8 cellular contexts compared by ENCODE assay signal in the genomic region with DNA sequence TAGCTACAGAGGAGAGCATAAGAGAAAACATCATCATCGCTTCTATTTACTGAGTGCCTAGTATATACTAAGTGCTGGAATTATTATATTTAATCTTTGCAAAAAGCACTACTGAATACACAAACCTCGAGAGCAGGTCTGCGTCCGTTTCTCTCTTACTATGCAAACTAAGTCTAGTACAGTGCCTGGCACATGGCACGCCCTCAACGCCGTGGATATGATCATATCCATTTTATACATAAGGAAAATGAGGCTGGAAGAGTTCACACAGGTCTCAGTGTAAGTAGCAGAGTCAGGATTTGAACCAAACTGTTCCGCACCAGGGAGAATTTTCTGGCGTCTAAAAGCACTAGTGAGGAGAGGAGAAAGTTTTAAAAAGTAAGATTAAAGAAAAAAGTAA. TPM values are rescaled to one million over a fixed set of nuclear protein-coding genes. Genes with fewer than 3 reads are reported as not detected.
DNase-seq lines count a peak whose midpoint lies in the region; ATAC-seq lines count a peak whose summit lies in the region.

No MANE protein-coding gene starts in this region.

- peak; percentile 54 for DNase-seq in activated CD4-positive, alpha-beta T cell treated with anti-CD3 and anti-CD28 coated beads, Interleukin-2, amount 10 ng/mL, durations not matched to agents 24 days and 14 days
- no peak for DNase-seq in activated CD4-positive, alpha-beta T cell treated with anti-CD3 and anti-CD28 coated beads, Interleukin-2, amount 50 U/mL, for 1 hour
- DNase-seq in activated CD4-positive, alpha-beta memory T cell treated with anti-CD3 and anti-CD28 coated beads, Interleukin-2, amount 10 ng/mL, durations not matched to agents 7 days and 5 days = no peak
- DNase-seq in T1000 (lab: John Stamatoyannopoulos, UW) (no peak), SIG-M5 treated with dmso at 0.1 percent for 504 hours (lab: John Stamatoyannopoulos, UW; ENCODE audit: unreplicated experiment) (no peak)

- ATAC-seq in HG03045 (IDR thresholded peaks at IDR 0.05; ENCODE audit: unreplicated experiment) = no peak

- H3K4me1 ChIP-seq in iPS-18a (ENCODE audit: control insufficient read depth, low read depth, low read length) (peaks cover 20% of the 10 kb centered on the region), stomach smooth muscle (ENCODE audit: control insufficient read depth, insufficient read depth, low read length) (peaks cover 44% of the 10 kb centered on the region)

- peak overlapping the region; percentile 99 for H3K4me3 Mint-ChIP-seq in activated CD4-positive, alpha-beta T cell treated with anti-CD3 and anti-CD28 coated beads, Interleukin-2, amount 10 ng/mL, durations not matched to agents 24 days and 14 days
- H3K4me3 Mint-ChIP-seq in activated CD4-positive, alpha-beta memory T cell treated with anti-CD3 and anti-CD28 coated beads, Interleukin-2, amount 10 ng/mL, durations not matched to agents 7 days and 5 days = peak overlapping the region; percentile 79

- H3K27me3 ChIP-seq in iPS-18a (ENCODE audit: control insufficient read depth, insufficient read depth, low read length) (peaks cover 46% of the 10 kb centered on the region), stomach smooth muscle (ENCODE audit: control insufficient read depth in 1 of 2, insufficient read depth in 2 of 2, low read length in 2 of 2) (no peaks in the 10 kb centered on the region)

- POLR2A ChIA-PET in activated CD4-positive, alpha-beta memory T cell treated with anti-CD3 and anti-CD28 coated beads, Interleukin-2, amount 10 ng/mL, durations not matched to agents 7 days and 5 days (lab: Charles Lee) = interaction anchor here (1.0 to 9.1 kb wide), 4 partner anchors 15 to 84 kb away, joined by 3 to 222 read pairs (median 4); partner anchors contain the start of genes MXI1 and SMNDC1

- H3K27ac Mint-ChIP-seq in activated CD4-positive, alpha-beta T cell treated with anti-CD3 and anti-CD28 coated beads, Interleukin-2, amount 10 ng/mL, durations not matched to agents 24 days and 14 days = peak overlapping the region; percentile 88
- H3K27ac Mint-ChIP-seq in activated CD4-positive, alpha-beta memory T cell treated with anti-CD3 and anti-CD28 coated beads, Interleukin-2, amount 10 ng/mL, durations not matched to agents 7 days and 5 days = no peak overlapping the region

- CTCF ChIA-PET in activated CD4-positive, alpha-beta memory T cell treated with anti-CD3 and anti-CD28 coated beads, Interleukin-2, amount 10 ng/mL, durations not matched to agents 7 days and 5 days (lab: Charles Lee) = interaction anchor here (1.0 to 10.1 kb wide), 5 partner anchors 15 to 141 kb away, joined by 3 to 179 read pairs (median 6); partner anchors contain the start of gene MXI1

- H3K36me3 ChIP-seq in iPS-18a (ENCODE audit: control insufficient read depth, low read depth, low read length) (no peaks in the 10 kb centered on the region), stomach smooth muscle (ENCODE audit: control insufficient read depth in 2 of 2, insufficient read depth in 2 of 2, low read length in 2 of 2) (peaks cover 0 to 8% of the 10 kb centered on the region in 2 donors)

- no peaks in the 10 kb centered on the region for H3K9me3 Mint-ChIP-seq in activated CD4-positive, alpha-beta T cell treated with anti-CD3 and anti-CD28 coated beads, Interleukin-2, amount 10 ng/mL, durations not matched to agents 24 days and 14 days
- no peaks in the 10 kb centered on the region for H3K9me3 Mint-ChIP-seq in activated CD4-positive, alpha-beta memory T cell treated with anti-CD3 and anti-CD28 coated beads, Interleukin-2, amount 10 ng/mL, durations not matched to agents 7 days and 5 days

- H3K27me3 Mint-ChIP-seq in activated CD4-positive, alpha-beta T cell treated with anti-CD3 and anti-CD28 coated beads, Interleukin-2, amount 10 ng/mL, durations not matched to agents 24 days and 14 days = peaks cover 3% of the 10 kb centered on the region
- H3K27me3 Mint-ChIP-seq in activated CD4-positive, alpha-beta memory T cell treated with anti-CD3 and anti-CD28 coated beads, Interleukin-2, amount 10 ng/mL, durations not matched to agents 7 days and 5 days = no peaks in the 10 kb centered on the region

- peaks cover 17% of the 10 kb centered on the region for H3K36me3 Mint-ChIP-seq in activated CD4-positive, alpha-beta T cell treated with anti-CD3 and anti-CD28 coated beads, Interleukin-2, amount 10 ng/mL, durations not matched to agents 24 days and 14 days (ENCODE audit: low read depth)
- peaks cover 17% of the 10 kb centered on the region for H3K36me3 Mint-ChIP-seq in activated CD4-positive, alpha-beta memory T cell treated with anti-CD3 and anti-CD28 coated beads, Interleukin-2, amount 10 ng/mL, durations not matched to agents 7 days and 5 days (ENCODE audit: low read depth)

- H3K4me1 Mint-ChIP-seq in activated CD4-positive, alpha-beta T cell treated with anti-CD3 and anti-CD28 coated beads, Interleukin-2, amount 10 ng/mL, durations not matched to agents 24 days and 14 days = peaks cover 54% of the 10 kb centered on the region
- H3K4me1 Mint-ChIP-seq in activated CD4-positive, alpha-beta memory T cell treated with anti-CD3 and anti-CD28 coated beads, Interleukin-2, amount 10 ng/mL, durations not matched to agents 7 days and 5 days = peaks cover 63% of the 10 kb centered on the region

- H3K4me3 ChIP-seq in iPS-18a (ENCODE audit: low read length) (peak overlapping the region; percentile 55), stomach smooth muscle (ENCODE audit: low read length in 2 of 2) (peak overlapping the region; percentile 47 to 82)

- intact Hi-C loops in activated CD4-positive, alpha-beta T cell treated with anti-CD3 and anti-CD28 coated beads, Interleukin-2, amount 10 ng/mL, durations not matched to agents 24 days and 14 days (cut with micrococcal nuclease) = loop anchor here (5.0 to 10.0 kb wide), 3 partner anchors 272 to 640 kb away; partner anchors contain the start of genes DUSP5 and SMC3

- H3K9me3 ChIP-seq in iPS-18a (ENCODE audit: control insufficient read depth, low read depth, low read length) = no peaks in the 10 kb centered on the region
- no peaks in the 10 kb centered on the region for H3K9me3 ChIP-seq in stomach smooth muscle (ENCODE audit: control insufficient read depth in 2 of 2, low read length in 2 of 2)

- no peak overlapping the region for H3K27ac ChIP-seq in iPS-18a (ENCODE audit: low read length)
- peak overlapping the region; percentile 73 for H3K27ac ChIP-seq in stomach smooth muscle (ENCODE audit: low read length)

- H3K9ac ChIP-seq in iPS-18a (ENCODE audit: low read length) (no peak overlapping the region), stomach smooth muscle (ENCODE audit: low read length in 2 of 2) (peak overlapping the region; percentile 52 to 73)

RNA-seq across cellular contexts. Expression of gene MXI1, which starts 17.6 kb away (rescaled TPM):
- total RNA-seq in activated CD4-positive, alpha-beta T cell treated with anti-CD3 and anti-CD28 coated beads, Interleukin-2, amount 10 ng/mL, durations not matched to agents 24 days and 14 days = 21.8 and 22.7 TPM in 2 replicates
- total RNA-seq in activated CD4-positive, alpha-beta memory T cell treated with anti-CD3 and anti-CD28 coated beads, Interleukin-2, amount 10 ng/mL, durations not matched to agents 7 days and 5 days = 10 to 100 TPM; 74.2 to 75.4 TPM
